Comparison of ENCODE assay signal across 9 cellular contexts in the genomic region with DNA sequence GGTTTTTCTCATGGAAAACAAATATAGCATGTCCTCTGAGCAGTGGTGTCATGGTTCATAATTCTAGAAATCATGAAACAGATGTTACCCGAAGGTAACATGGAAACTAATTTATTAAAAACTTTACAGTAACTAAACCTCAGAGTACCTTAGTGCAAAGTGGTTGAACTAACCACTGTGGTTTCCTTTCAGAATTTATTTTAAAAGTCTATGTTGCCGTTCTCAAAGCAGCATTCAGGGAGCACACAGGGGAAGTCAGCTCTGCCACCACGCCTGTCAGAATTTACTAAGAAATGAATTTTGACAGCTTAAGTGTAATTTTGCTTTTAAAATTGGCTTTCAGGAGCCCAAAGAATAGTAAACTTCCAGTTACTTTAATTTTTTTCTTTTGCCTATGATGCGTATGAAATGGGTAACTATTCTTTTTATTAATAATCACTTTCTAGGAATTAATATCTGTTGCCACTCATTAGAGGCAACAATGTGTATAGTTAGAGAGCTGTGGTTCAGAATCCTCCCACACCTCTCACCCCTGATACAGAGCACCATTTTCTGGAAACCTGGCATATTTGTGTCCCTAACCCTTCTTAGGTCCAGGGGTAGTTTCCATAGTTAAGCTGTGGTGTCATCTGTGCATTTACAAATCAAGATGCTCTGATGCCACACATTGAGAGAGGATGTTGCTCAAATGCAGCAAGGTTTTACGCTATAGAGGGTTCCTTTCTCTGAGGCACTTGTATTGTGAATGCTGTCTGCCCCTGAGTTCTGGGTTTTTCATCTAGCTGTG.
DNase-seq lines count a peak whose midpoint lies in the region; ATAC-seq and FAIRE-seq lines count a peak whose summit lies in the region.
"Had no signal": no experiment of that assay in that cellular context is flagged by ENCODE, and none has a peak within 500 bp of the region (broad histone marks: within the 10 kb centered on the region; RNA-seq: fewer than 3 reads in every experiment).

No MANE protein-coding gene starts in this region.

- peaks cover 20% of the 10 kb centered on the region for H3K4me1 Mint-ChIP-seq in activated CD8-positive, alpha-beta memory T cell treated with anti-CD3 and anti-CD28 coated beads, Interleukin-2, amount 10 ng/mL, durations not matched to agents 7 days and 5 days
- peaks cover 25% of the 10 kb centered on the region for H3K4me1 Mint-ChIP-seq in stimulated activated effector memory CD8-positive, alpha-beta T cell treated with anti-CD3 and anti-CD28 coated beads, Interleukin-12 subunit alpha, Interleukin-12 subunit beta, amount 100 ng/mL, for 72 hours

- peaks cover 39% of the 10 kb centered on the region for H3K36me3 Mint-ChIP-seq in activated CD8-positive, alpha-beta memory T cell treated with anti-CD3 and anti-CD28 coated beads, Interleukin-2, amount 10 ng/mL, durations not matched to agents 7 days and 5 days
- H3K36me3 Mint-ChIP-seq in stimulated activated effector memory CD8-positive, alpha-beta T cell treated with anti-CD3 and anti-CD28 coated beads, Interleukin-12 subunit alpha, Interleukin-12 subunit beta, amount 100 ng/mL, for 72 hours = peaks cover 63% of the 10 kb centered on the region

- peak; percentile 47 for DNase-seq in activated CD8-positive, alpha-beta memory T cell treated with anti-CD3 and anti-CD28 coated beads, Interleukin-2, amount 10 ng/mL, durations not matched to agents 7 days and 5 days
- no peak for DNase-seq in activated CD8-positive, alpha-beta memory T cell treated with anti-CD3 and anti-CD28 coated beads for 24 hours
- DNase-seq in stimulated activated effector memory CD8-positive, alpha-beta T cell treated with anti-CD3 and anti-CD28 coated beads, Interleukin-12 subunit alpha, Interleukin-12 subunit beta, amount 100 ng/mL, for 72 hours (ENCODE audit: low spot score in 2 of 2) = peak in 1 of 2 donors; percentile 66
- DNase-seq in HTR-8/SVneo (ENCODE audit: insufficient read length, low spot score) (no peak), Right ventricle myocardium inferior (ENCODE audit: missing footprints) (no peak)
- DNase-seq in stimulated activated CD4-positive, alpha-beta T cell treated with anti-CD3 and anti-CD28 coated beads, Interleukin-12 subunit alpha, Interleukin-12 subunit beta, amount 100 ng/mL, for 4 hours = no peak
- DNase-seq: NCI-H1436 had no signal

- CTCF ChIA-PET in activated CD8-positive, alpha-beta memory T cell treated with anti-CD3 and anti-CD28 coated beads, Interleukin-2, amount 10 ng/mL, durations not matched to agents 7 days and 5 days (lab: Charles Lee) = no interaction called here

- peaks cover 5% of the 10 kb centered on the region for H3K9me3 Mint-ChIP-seq in activated CD8-positive, alpha-beta memory T cell treated with anti-CD3 and anti-CD28 coated beads, Interleukin-2, amount 10 ng/mL, durations not matched to agents 7 days and 5 days (ENCODE audit: low read depth)
- peaks cover 3% of the 10 kb centered on the region for H3K9me3 Mint-ChIP-seq in stimulated activated effector memory CD8-positive, alpha-beta T cell treated with anti-CD3 and anti-CD28 coated beads, Interleukin-12 subunit alpha, Interleukin-12 subunit beta, amount 100 ng/mL, for 72 hours

- H3K4me3 Mint-ChIP-seq in activated CD8-positive, alpha-beta memory T cell treated with anti-CD3 and anti-CD28 coated beads, Interleukin-2, amount 10 ng/mL, durations not matched to agents 7 days and 5 days = no peak overlapping the region
- peak overlapping the region; percentile 17 for H3K4me3 Mint-ChIP-seq in stimulated activated effector memory CD8-positive, alpha-beta T cell treated with anti-CD3 and anti-CD28 coated beads, Interleukin-12 subunit alpha, Interleukin-12 subunit beta, amount 100 ng/mL, for 72 hours

- peak; percentile 89 for ATAC-seq in activated CD8-positive, alpha-beta memory T cell treated with anti-CD3 and anti-CD28 coated beads, Interleukin-2, amount 10 ng/mL, durations not matched to agents 7 days and 5 days
- ATAC-seq in GM21825 (IDR thresholded peaks at IDR 0.05; ENCODE audit: unreplicated experiment) = peak; percentile 87
- peak; percentile 80 for ATAC-seq in HG03520 (IDR thresholded peaks at IDR 0.05; ENCODE audit: unreplicated experiment)
- peak; percentile 89 for ATAC-seq in stimulated activated effector memory CD8-positive, alpha-beta T cell treated with anti-CD3 and anti-CD28 coated beads, Interleukin-12 subunit alpha, Interleukin-12 subunit beta, amount 100 ng/mL, for 72 hours
- no peak for ATAC-seq in Right ventricle myocardium inferior

- no peaks in the 10 kb centered on the region for H3K27me3 Mint-ChIP-seq in activated CD8-positive, alpha-beta memory T cell treated with anti-CD3 and anti-CD28 coated beads, Interleukin-2, amount 10 ng/mL, durations not matched to agents 7 days and 5 days

- H3K27ac Mint-ChIP-seq in activated CD8-positive, alpha-beta memory T cell treated with anti-CD3 and anti-CD28 coated beads, Interleukin-2, amount 10 ng/mL, durations not matched to agents 7 days and 5 days = peak overlapping the region; percentile 67
- peak overlapping the region; percentile 52 for H3K27ac Mint-ChIP-seq in stimulated activated effector memory CD8-positive, alpha-beta T cell treated with anti-CD3 and anti-CD28 coated beads, Interleukin-12 subunit alpha, Interleukin-12 subunit beta, amount 100 ng/mL, for 72 hours

- FAIRE-seq in HTR-8/SVneo (lab: Jason Lieb, UNC) = no peak

- intact Hi-C loops in Right ventricle myocardium inferior (cut with DNase I) = no loop called here
